In the genomic region with DNA sequence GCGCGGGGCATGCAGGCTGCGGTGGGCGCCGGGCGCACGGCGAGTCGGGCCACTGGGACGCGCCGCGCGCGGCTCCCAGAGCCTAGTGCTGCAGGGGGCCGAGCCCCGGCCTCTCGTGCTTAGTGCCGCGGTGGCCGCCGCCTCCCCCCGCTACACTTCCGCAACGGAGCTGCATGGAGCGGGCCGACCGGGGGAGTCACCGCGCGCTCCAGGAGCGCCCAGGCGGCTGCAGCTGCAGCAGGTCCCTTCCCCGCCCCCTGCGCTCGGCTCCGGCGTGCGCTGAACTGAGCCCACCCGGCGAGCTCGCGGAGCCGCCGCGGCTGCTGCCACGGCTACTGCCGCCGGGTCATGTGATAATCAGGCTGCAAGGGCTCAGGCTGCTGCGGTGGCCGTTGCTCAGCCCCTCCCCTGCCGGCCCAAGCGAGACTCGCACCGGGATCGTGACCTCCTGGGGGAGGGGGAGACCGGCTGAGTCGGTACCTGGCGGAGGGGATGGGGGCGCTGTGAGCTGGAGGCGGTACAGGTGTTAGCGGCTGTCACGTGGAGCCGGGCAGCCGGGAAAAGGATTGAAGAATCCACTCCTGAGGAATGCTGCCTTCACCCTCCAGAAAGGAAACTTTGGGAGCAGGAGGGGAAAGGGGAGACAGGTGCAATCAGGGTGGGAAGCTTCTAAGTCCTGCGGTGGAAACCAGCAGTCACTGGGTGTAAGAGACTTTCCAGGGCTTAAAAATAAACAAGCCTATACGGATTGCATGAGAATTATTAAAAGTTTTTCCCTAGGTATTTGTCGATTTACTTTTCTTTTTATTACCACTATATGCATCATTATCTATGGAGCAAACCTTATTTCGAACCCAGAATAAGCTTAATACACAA, we compare ENCODE assay signal across 1 cellular context.
TF ChIP-seq lines count a peak whose summit lies in the region.

A gene with protein sequence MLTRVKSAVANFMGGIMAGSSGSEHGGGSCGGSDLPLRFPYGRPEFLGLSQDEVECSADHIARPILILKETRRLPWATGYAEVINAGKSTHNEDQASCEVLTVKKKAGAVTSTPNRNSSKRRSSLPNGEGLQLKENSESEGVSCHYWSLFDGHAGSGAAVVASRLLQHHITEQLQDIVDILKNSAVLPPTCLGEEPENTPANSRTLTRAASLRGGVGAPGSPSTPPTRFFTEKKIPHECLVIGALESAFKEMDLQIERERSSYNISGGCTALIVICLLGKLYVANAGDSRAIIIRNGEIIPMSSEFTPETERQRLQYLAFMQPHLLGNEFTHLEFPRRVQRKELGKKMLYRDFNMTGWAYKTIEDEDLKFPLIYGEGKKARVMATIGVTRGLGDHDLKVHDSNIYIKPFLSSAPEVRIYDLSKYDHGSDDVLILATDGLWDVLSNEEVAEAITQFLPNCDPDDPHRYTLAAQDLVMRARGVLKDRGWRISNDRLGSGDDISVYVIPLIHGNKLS (minus strand): TSS at position 352 of the 876 bp plus-strand sequence. CDS start 414 bp downstream, outside the sequence.

TF ChIP-seq in K562, 482 proteins besides CTCF, POLR2A, EP300 and RAD21 (continued from another document and continues in another):
- TF ChIP-seq ZNF778 (CRISPR knock-in tag; IDR thresholded peaks at IDR 0.05) (no peak), GTF2E2 (tag; IDR thresholded peaks at IDR 0.05) (no peak), ZFP30 (CRISPR knock-in tag; IDR thresholded peaks at IDR 0.05; ENCODE audit: borderline replicate concordance) (no peak), SMAD3 (CRISPR knock-in tag; conservative IDR thresholded peaks at IDR 0.05) (no peak), MYNN (IDR thresholded peaks at IDR 0.05) (no peak), MYNN (CRISPR knock-in tag; IDR thresholded peaks at IDR 0.05) (no peak), MYC (IDR thresholded peaks at IDR 0.05; ENCODE audit: low read depth, low read length) (peak; percentile 80), MYC (CRISPR knock-in tag; IDR thresholded peaks at IDR 0.05; ENCODE audit: borderline replicate concordance, low read depth) (no peak), ZFPM2 (CRISPR knock-in tag; IDR thresholded peaks at IDR 0.05) (no peak), PML (IDR thresholded peaks at IDR 0.05; ENCODE audit: low read length) (no peak), ZNF584 (CRISPR knock-in tag; IDR thresholded peaks at IDR 0.05; ENCODE audit: low read depth) (no peak), HSF4 (CRISPR knock-in tag; IDR thresholded peaks at IDR 0.05; ENCODE audit: borderline replicate concordance) (no peak), SRSF7 (optimal IDR thresholded peaks at IDR 0.05; ENCODE audit: low read depth, low read length) (no peak), RFX5 (IDR thresholded peaks at IDR 0.05; ENCODE audit: low read depth, low read length) (no peak), NFXL1 (CRISPR knock-in tag; IDR thresholded peaks at IDR 0.05) (no peak), HDAC6 (IDR thresholded peaks at IDR 0.05; ENCODE audit: low read depth, low read length) (no peak), ZNF707 (CRISPR knock-in tag; conservative IDR thresholded peaks at IDR 0.05) (no peak), ZNF695 (CRISPR knock-in tag; IDR thresholded peaks at IDR 0.05) (no peak), JUN (IDR thresholded peaks at IDR 0.05; ENCODE audit: borderline replicate concordance, low read depth, low read length) (0 out of 2 replicates have a peak, but pooled peaks have one; percentile 18), JUN (CRISPR knock-in tag; IDR thresholded peaks at IDR 0.05; ENCODE audit: borderline replicate concordance) (no peak), HDGF (IDR thresholded peaks at IDR 0.05) (no peak), PHB (CRISPR knock-in tag; IDR thresholded peaks at IDR 0.05) (no peak), ZNF717 (CRISPR knock-in tag; IDR thresholded peaks at IDR 0.05) (no peak), ZNF224 (CRISPR knock-in tag; IDR thresholded peaks at IDR 0.05) (no peak), YBX1 (IDR thresholded peaks at IDR 0.05) (no peak), COPS2 (conservative IDR thresholded peaks at IDR 0.05) (no peak), ZNF133 (CRISPR knock-in tag; IDR thresholded peaks at IDR 0.05) (no peak), C11orf30 (IDR thresholded peaks at IDR 0.05; ENCODE audit: low read depth) (no peak), HMG20B (CRISPR knock-in tag; IDR thresholded peaks at IDR 0.05) (no peak)
- TF ChIP-seq, protein P1, sequence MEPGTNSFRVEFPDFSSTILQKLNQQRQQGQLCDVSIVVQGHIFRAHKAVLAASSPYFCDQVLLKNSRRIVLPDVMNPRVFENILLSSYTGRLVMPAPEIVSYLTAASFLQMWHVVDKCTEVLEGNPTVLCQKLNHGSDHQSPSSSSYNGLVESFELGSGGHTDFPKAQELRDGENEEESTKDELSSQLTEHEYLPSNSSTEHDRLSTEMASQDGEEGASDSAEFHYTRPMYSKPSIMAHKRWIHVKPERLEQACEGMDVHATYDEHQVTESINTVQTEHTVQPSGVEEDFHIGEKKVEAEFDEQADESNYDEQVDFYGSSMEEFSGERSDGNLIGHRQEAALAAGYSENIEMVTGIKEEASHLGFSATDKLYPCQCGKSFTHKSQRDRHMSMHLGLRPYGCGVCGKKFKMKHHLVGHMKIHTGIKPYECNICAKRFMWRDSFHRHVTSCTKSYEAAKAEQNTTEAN (CRISPR knock-in tag; IDR thresholded peaks at IDR 0.05): no peak
- TF ChIP-seq, protein P2, sequence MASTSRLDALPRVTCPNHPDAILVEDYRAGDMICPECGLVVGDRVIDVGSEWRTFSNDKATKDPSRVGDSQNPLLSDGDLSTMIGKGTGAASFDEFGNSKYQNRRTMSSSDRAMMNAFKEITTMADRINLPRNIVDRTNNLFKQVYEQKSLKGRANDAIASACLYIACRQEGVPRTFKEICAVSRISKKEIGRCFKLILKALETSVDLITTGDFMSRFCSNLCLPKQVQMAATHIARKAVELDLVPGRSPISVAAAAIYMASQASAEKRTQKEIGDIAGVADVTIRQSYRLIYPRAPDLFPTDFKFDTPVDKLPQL (IDR thresholded peaks at IDR 0.05; ENCODE audit: extremely low read depth, insufficient read length): no peak
- TF ChIP-seq, protein P3, sequence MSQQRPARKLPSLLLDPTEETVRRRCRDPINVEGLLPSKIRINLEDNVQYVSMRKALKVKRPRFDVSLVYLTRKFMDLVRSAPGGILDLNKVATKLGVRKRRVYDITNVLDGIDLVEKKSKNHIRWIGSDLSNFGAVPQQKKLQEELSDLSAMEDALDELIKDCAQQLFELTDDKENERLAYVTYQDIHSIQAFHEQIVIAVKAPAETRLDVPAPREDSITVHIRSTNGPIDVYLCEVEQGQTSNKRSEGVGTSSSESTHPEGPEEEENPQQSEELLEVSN (IDR thresholded peaks at IDR 0.05; ENCODE audit: borderline replicate concordance in 1 of 2, extremely low read depth in 1 of 2, insufficient read depth in 1 of 2, insufficient read length in 1 of 2, low read depth in 1 of 2, low read length in 1 of 2, poor library complexity in 1 of 2, severe bottlenecking in 1 of 2): peak; percentile 30 to 56
- TF ChIP-seq, protein P4, sequence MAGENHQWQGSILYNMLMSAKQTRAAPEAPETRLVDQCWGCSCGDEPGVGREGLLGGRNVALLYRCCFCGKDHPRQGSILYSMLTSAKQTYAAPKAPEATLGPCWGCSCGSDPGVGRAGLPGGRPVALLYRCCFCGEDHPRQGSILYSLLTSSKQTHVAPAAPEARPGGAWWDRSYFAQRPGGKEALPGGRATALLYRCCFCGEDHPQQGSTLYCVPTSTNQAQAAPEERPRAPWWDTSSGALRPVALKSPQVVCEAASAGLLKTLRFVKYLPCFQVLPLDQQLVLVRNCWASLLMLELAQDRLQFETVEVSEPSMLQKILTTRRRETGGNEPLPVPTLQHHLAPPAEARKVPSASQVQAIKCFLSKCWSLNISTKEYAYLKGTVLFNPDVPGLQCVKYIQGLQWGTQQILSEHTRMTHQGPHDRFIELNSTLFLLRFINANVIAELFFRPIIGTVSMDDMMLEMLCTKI (IDR thresholded peaks at IDR 0.05; ENCODE audit: partially characterized antibody): no peak
- TF ChIP-seq, protein P5, sequence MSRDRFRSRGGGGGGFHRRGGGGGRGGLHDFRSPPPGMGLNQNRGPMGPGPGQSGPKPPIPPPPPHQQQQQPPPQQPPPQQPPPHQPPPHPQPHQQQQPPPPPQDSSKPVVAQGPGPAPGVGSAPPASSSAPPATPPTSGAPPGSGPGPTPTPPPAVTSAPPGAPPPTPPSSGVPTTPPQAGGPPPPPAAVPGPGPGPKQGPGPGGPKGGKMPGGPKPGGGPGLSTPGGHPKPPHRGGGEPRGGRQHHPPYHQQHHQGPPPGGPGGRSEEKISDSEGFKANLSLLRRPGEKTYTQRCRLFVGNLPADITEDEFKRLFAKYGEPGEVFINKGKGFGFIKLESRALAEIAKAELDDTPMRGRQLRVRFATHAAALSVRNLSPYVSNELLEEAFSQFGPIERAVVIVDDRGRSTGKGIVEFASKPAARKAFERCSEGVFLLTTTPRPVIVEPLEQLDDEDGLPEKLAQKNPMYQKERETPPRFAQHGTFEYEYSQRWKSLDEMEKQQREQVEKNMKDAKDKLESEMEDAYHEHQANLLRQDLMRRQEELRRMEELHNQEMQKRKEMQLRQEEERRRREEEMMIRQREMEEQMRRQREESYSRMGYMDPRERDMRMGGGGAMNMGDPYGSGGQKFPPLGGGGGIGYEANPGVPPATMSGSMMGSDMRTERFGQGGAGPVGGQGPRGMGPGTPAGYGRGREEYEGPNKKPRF (IDR thresholded peaks at IDR 0.05; ENCODE audit: low read depth, low read length): no peak
- TF ChIP-seq, protein P6, sequence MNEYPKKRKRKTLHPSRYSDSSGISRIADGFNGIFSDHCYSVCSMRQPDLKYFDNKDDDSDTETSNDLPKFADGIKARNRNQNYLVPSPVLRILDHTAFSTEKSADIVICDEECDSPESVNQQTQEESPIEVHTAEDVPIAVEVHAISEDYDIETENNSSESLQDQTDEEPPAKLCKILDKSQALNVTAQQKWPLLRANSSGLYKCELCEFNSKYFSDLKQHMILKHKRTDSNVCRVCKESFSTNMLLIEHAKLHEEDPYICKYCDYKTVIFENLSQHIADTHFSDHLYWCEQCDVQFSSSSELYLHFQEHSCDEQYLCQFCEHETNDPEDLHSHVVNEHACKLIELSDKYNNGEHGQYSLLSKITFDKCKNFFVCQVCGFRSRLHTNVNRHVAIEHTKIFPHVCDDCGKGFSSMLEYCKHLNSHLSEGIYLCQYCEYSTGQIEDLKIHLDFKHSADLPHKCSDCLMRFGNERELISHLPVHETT (CRISPR knock-in tag; conservative IDR thresholded peaks at IDR 0.05 in 1 of 2, IDR thresholded peaks at IDR 0.05 in 1 of 2): peak in 1 of 2 experiments; percentile 56; a peak in 1 of 4 replicates
- TF ChIP-seq, protein P7, sequence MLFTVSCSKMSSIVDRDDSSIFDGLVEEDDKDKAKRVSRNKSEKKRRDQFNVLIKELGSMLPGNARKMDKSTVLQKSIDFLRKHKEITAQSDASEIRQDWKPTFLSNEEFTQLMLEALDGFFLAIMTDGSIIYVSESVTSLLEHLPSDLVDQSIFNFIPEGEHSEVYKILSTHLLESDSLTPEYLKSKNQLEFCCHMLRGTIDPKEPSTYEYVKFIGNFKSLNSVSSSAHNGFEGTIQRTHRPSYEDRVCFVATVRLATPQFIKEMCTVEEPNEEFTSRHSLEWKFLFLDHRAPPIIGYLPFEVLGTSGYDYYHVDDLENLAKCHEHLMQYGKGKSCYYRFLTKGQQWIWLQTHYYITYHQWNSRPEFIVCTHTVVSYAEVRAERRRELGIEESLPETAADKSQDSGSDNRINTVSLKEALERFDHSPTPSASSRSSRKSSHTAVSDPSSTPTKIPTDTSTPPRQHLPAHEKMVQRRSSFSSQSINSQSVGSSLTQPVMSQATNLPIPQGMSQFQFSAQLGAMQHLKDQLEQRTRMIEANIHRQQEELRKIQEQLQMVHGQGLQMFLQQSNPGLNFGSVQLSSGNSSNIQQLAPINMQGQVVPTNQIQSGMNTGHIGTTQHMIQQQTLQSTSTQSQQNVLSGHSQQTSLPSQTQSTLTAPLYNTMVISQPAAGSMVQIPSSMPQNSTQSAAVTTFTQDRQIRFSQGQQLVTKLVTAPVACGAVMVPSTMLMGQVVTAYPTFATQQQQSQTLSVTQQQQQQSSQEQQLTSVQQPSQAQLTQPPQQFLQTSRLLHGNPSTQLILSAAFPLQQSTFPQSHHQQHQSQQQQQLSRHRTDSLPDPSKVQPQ (CRISPR knock-in tag; IDR thresholded peaks at IDR 0.05; ENCODE audit: borderline replicate concordance): no peak
- TF ChIP-seq, protein P8, sequence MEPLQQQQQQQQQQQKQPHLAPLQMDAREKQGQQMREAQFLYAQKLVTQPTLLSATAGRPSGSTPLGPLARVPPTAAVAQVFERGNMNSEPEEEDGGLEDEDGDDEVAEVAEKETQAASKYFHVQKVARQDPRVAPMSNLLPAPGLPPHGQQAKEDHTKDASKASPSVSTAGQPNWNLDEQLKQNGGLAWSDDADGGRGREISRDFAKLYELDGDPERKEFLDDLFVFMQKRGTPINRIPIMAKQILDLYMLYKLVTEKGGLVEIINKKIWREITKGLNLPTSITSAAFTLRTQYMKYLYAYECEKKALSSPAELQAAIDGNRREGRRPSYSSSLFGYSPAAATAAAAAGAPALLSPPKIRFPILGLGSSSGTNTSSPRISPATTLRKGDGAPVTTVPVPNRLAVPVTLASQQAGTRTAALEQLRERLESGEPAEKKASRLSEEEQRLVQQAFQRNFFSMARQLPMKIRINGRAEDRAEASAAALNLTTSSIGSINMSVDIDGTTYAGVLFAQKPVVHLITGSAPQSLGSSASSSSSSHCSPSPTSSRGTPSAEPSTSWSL (CRISPR knock-in tag; IDR thresholded peaks at IDR 0.05; ENCODE audit: borderline replicate concordance): no peak
